Comparison of ENCODE assay signal across 17 cellular contexts in the genomic region with DNA sequence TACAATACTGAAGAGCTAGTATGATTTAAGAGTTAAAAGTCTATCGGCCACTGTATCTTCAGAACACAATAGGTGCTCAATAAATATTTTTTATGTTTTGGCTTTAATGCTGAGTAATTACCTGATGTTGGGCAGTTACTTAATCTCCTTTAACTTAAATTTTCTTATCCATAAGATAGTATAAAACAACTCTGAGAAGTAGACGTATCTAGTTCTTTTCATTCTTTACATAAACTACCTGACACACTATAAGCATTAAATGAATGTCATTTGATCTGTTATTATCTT. TPM values are rescaled to one million over a fixed set of nuclear protein-coding genes. Genes with fewer than 3 reads are reported as not detected.
A peak's percentile ranks its signal among the peaks of the same experiment; 100 is the strongest.
DNase-seq lines count a peak whose midpoint lies in the region; ATAC-seq, FAIRE-seq and TF ChIP-seq lines count a peak whose summit lies in the region.
"Had no signal": no experiment of that assay in that cellular context is flagged by ENCODE, and none has a peak within 500 bp of the region (broad histone marks: within the 10 kb centered on the region; RNA-seq: fewer than 3 reads in every experiment).

No MANE protein-coding gene starts in this region.

- peaks cover 18% of the 10 kb centered on the region for H3K4me1 ChIP-seq in cardiac muscle cell (ENCODE audit: low read depth)
- peaks cover 0 to 43% (median 5%) of the 10 kb centered on the region in 12 donors for H3K4me1 ChIP-seq in heart left ventricle
- H3K4me1 ChIP-seq in astrocyte (ENCODE audit: insufficient read depth, low read length): no peaks in the 10 kb centered on the region
- peaks cover 16% of the 10 kb centered on the region for H3K4me1 ChIP-seq in mesendoderm (ENCODE audit: control insufficient read depth, low read depth, low read length)

- peaks cover 3% of the 10 kb centered on the region for H3K79me2 ChIP-seq in astrocyte (ENCODE audit: insufficient read depth, low read length)
- H3K79me2 ChIP-seq in mesendoderm (ENCODE audit: control insufficient read depth, insufficient read depth, low read length): peaks cover 26% of the 10 kb centered on the region

- H3K27me3 Mint-ChIP-seq in astrocyte (ENCODE audit: low read depth, unreplicated experiment) (no peaks in the 10 kb centered on the region), type B pancreatic cell (no peaks in the 10 kb centered on the region)
- H3K27me3 Mint-ChIP-seq in CD4-positive, alpha-beta T cell: no peaks in the 10 kb centered on the region

- H2BK5ac ChIP-seq in mesendoderm (ENCODE audit: low read length): peak overlapping the region; percentile 90

- POLR2A ChIA-PET in CD4-positive, alpha-beta T cell (lab: Charles Lee): no interaction called here

- TF ChIP-seq POLR2A in heart left ventricle (IDR thresholded peaks at IDR 0.05): no peak

- H3K9ac ChIP-seq in astrocyte (ENCODE audit: low read length): no peak overlapping the region
- H3K9ac ChIP-seq in mesendoderm (ENCODE audit: low read length): peak overlapping the region; percentile 54

- H2AFZ ChIP-seq in astrocyte (ENCODE audit: low read depth, low read length): no peak overlapping the region

- no peaks in the 10 kb centered on the region for H3K36me3 Mint-ChIP-seq in astrocyte (ENCODE audit: low read depth, unreplicated experiment)
- H3K36me3 Mint-ChIP-seq in type B pancreatic cell: peaks cover 1% of the 10 kb centered on the region
- no peaks in the 10 kb centered on the region for H3K36me3 Mint-ChIP-seq in CD4-positive, alpha-beta T cell (ENCODE audit: low read depth)

- H3K56ac ChIP-seq in mesendoderm (ENCODE audit: low read length): peak overlapping the region; percentile 86

- H3K27ac ChIP-seq in cardiac muscle cell (peak overlapping the region; percentile 31), heart left ventricle (no peak overlapping the region), astrocyte (ENCODE audit: low read depth, low read length) (no peak overlapping the region), mesendoderm (ENCODE audit: low read depth, low read length) (peak overlapping the region; percentile 94)
- H3K27ac ChIP-seq in CD4-positive, alpha-beta T cell (ENCODE audit: low read depth, low read length): no peak overlapping the region
- H3K27ac ChIP-seq: SK-N-MC had no signal

- no peak overlapping the region for H2BK15ac ChIP-seq in mesendoderm (replicated peaks; ENCODE audit: low read depth)

- no peak for FAIRE-seq in astrocyte (lab: Jason Lieb, UNC)
- FAIRE-seq: G401.6, GM12891 had no signal

- H3K36me3 ChIP-seq in cardiac muscle cell: peaks cover 3% of the 10 kb centered on the region
- no peaks in the 10 kb centered on the region for H3K36me3 ChIP-seq in heart left ventricle
- H3K36me3 ChIP-seq in astrocyte (ENCODE audit: insufficient read depth, low read length): no peaks in the 10 kb centered on the region
- no peaks in the 10 kb centered on the region for H3K36me3 ChIP-seq in mesendoderm (ENCODE audit: control insufficient read depth, insufficient read depth, low read length)

- peaks cover 4% of the 10 kb centered on the region for H4K20me1 ChIP-seq in astrocyte (ENCODE audit: insufficient read depth, low read length)

- H3K4ac ChIP-seq in mesendoderm (ENCODE audit: low read depth, low read length): no peak overlapping the region

- H3K4me3 Mint-ChIP-seq in astrocyte (ENCODE audit: unreplicated experiment) (no peak overlapping the region), type B pancreatic cell (no peak overlapping the region)
- no peak overlapping the region for H3K4me3 Mint-ChIP-seq in CD4-positive, alpha-beta T cell

- no peaks in the 10 kb centered on the region for H3K9me3 ChIP-seq in cardiac muscle cell (ENCODE audit: low read depth)
- no peaks in the 10 kb centered on the region for H3K9me3 ChIP-seq in heart left ventricle
- no peaks in the 10 kb centered on the region for H3K9me3 ChIP-seq in astrocyte (ENCODE audit: insufficient read depth, low read depth, low read length)
- no peaks in the 10 kb centered on the region for H3K9me3 ChIP-seq in CD4-positive, alpha-beta T cell (ENCODE audit: control insufficient read depth, low read length)

- H3K4me2 ChIP-seq in astrocyte (ENCODE audit: low read length) (no peak overlapping the region), mesendoderm (ENCODE audit: low read length) (no peak overlapping the region)

- H3K27ac Mint-ChIP-seq in astrocyte (ENCODE audit: unreplicated experiment): peak overlapping the region; percentile 59
- peak overlapping the region; percentile 35 for H3K27ac Mint-ChIP-seq in type B pancreatic cell
- no peak overlapping the region for H3K27ac Mint-ChIP-seq in CD4-positive, alpha-beta T cell

- H3K23ac ChIP-seq in mesendoderm (ENCODE audit: low read length): no peak overlapping the region

- no peak overlapping the region for H4K8ac ChIP-seq in mesendoderm (ENCODE audit: low read depth, low read length)

- H3K27me3 ChIP-seq in cardiac muscle cell (no peaks in the 10 kb centered on the region), heart left ventricle (no peaks in the 10 kb centered on the region), astrocyte (ENCODE audit: insufficient read depth, low read length) (no peaks in the 10 kb centered on the region), mesendoderm (ENCODE audit: insufficient read depth, low read length, poor library complexity) (no peaks in the 10 kb centered on the region)
- no peaks in the 10 kb centered on the region for H3K27me3 ChIP-seq in CD4-positive, alpha-beta T cell (ENCODE audit: control insufficient read depth, insufficient read depth, low read length)

- CTCF ChIA-PET in CD4-positive, alpha-beta T cell (lab: Charles Lee): interaction anchor here (0.9 to 1.7 kb wide), 2 partner anchors 9 to 42 kb away, joined by 3 read pairs; no protein-coding TSS in a partner anchor

- H3K9me3 Mint-ChIP-seq in astrocyte (ENCODE audit: unreplicated experiment) (no peaks in the 10 kb centered on the region), type B pancreatic cell (no peaks in the 10 kb centered on the region)
- H3K9me3 Mint-ChIP-seq in CD4-positive, alpha-beta T cell: no peaks in the 10 kb centered on the region

- H3K79me1 ChIP-seq in mesendoderm (ENCODE audit: low read length): no peaks in the 10 kb centered on the region

- ATAC-seq in heart left ventricle: no peak
- no peak for ATAC-seq in HG03520 (IDR thresholded peaks at IDR 0.05; ENCODE audit: unreplicated experiment)
- no peak for ATAC-seq in CD4-positive, alpha-beta T cell (ENCODE audit: poor library complexity)

- intact Hi-C loops in heart left ventricle (cut with DNase I): no loop called here
- intact Hi-C loops in CD4-positive, alpha-beta T cell (cut with DNase I, micrococcal nuclease): no loop called here

- H3K18ac ChIP-seq in mesendoderm (ENCODE audit: low read length): peak overlapping the region; percentile 32

- H2AK5ac ChIP-seq in mesendoderm (ENCODE audit: low read length): no peak overlapping the region

- no peak overlapping the region for H3K4me3 ChIP-seq in cardiac muscle cell
- H3K4me3 ChIP-seq in heart left ventricle: no peak overlapping the region
- no peak overlapping the region for H3K4me3 ChIP-seq in astrocyte (ENCODE audit: insufficient read depth, low read depth, low read length)
- H3K4me3 ChIP-seq in mesendoderm (ENCODE audit: low read length): no peak overlapping the region
- H3K4me3 ChIP-seq: SK-N-MC had no signal

- WGBS in heart left ventricle, 4 donors: 82 to 90% (median 85%) methylated on average over 2 of the region's 2 CpGs
- WGBS in mesendoderm (ENCODE audit: extremely low coverage, insufficient coverage, low lambda C conversion rate): no CpG with 5 or more reads among the region's 2 CpGs

- no peak for DNase-seq in cardiac muscle cell (ENCODE audit: low read depth in 1 of 2, low spot score in 1 of 2)
- DNase-seq in heart left ventricle: no peak
- DNase-seq in astrocyte (ENCODE audit: low read depth): no peak
- no peak for DNase-seq in mesendoderm
- DNase-seq in type B pancreatic cell (ENCODE audit: extremely low spot score, unreplicated experiment): no peak
- no peak for DNase-seq in NCI-H187 (lab: John Stamatoyannopoulos, UW)
- no peak for DNase-seq in CD4-positive, alpha-beta T cell
- DNase-seq: 8988T, C1 segment of cervical spinal cord, COR-L47, DMS79, NCI-H1092 treated with DMSO at 0.1 percent for 48 hours, NCI-H1694 had no signal

- TF ChIP-seq CTCF in cardiac muscle cell (IDR thresholded peaks at IDR 0.05; ENCODE audit: low read depth, low read length) (no peak), heart left ventricle (IDR thresholded peaks at IDR 0.05) (no peak), astrocyte (IDR thresholded peaks at IDR 0.05; ENCODE audit: insufficient read depth, low read depth, low read length) (no peak), type B pancreatic cell (conservative IDR thresholded peaks at IDR 0.05) (no peak)
- no peak for TF ChIP-seq CTCF in CD4-positive, alpha-beta T cell (IDR thresholded peaks at IDR 0.05)

- H4K5ac ChIP-seq in mesendoderm (ENCODE audit: low read length): no peak overlapping the region

- H2BK120ac ChIP-seq in mesendoderm (ENCODE audit: low read depth, low read length): no peak overlapping the region

- H3K4me1 Mint-ChIP-seq in astrocyte (ENCODE audit: low read depth, unreplicated experiment): peaks cover 10% of the 10 kb centered on the region
- H3K4me1 Mint-ChIP-seq in type B pancreatic cell (ENCODE audit: unreplicated experiment): peaks cover 17% of the 10 kb centered on the region
- peaks cover 8% of the 10 kb centered on the region for H3K4me1 Mint-ChIP-seq in CD4-positive, alpha-beta T cell (ENCODE audit: low read depth)

RNA-seq across cellular contexts. Expression of gene ELF2, which starts 22.9 kb away (rescaled TPM):
- total RNA-seq in cardiac muscle cell (42.8 and 57.5 TPM in 2 replicates), heart left ventricle (10 to 100 TPM; 29.7 to 44.2 (median 34.3) TPM), astrocyte (23.6 and 25.1 TPM in 2 replicates), type B pancreatic cell (ENCODE audit: low replicate concordance) (41.8 and 42.1 TPM in 2 replicates)
- polyA plus RNA-seq in cardiac muscle cell (45.7 and 52.7 TPM in 2 replicates), heart left ventricle (10 to 100 TPM; 10.3 to 18.2 TPM)
- polyA plus RNA-seq in mesendoderm (2013, experiment 1 of 2): 25.3 TPM
- 27.1 TPM for polyA plus RNA-seq in mesendoderm (2013, experiment 2 of 2)
- total RNA-seq in CD4-positive, alpha-beta T cell: 10 to 100 TPM; 83.3 to 84.1 TPM

Comparison
In these comparisons a context has a peak if more than half of its experiments do, and no peak if none do; other contexts are left out.
1. H3K27ac ChIP-seq: peak in cardiac muscle cell (single experiment) and mesendoderm (single experiment); none in heart left ventricle (0 of 12), astrocyte (single experiment) and CD4-positive, alpha-beta T cell (single experiment).